In the genomic region with DNA sequence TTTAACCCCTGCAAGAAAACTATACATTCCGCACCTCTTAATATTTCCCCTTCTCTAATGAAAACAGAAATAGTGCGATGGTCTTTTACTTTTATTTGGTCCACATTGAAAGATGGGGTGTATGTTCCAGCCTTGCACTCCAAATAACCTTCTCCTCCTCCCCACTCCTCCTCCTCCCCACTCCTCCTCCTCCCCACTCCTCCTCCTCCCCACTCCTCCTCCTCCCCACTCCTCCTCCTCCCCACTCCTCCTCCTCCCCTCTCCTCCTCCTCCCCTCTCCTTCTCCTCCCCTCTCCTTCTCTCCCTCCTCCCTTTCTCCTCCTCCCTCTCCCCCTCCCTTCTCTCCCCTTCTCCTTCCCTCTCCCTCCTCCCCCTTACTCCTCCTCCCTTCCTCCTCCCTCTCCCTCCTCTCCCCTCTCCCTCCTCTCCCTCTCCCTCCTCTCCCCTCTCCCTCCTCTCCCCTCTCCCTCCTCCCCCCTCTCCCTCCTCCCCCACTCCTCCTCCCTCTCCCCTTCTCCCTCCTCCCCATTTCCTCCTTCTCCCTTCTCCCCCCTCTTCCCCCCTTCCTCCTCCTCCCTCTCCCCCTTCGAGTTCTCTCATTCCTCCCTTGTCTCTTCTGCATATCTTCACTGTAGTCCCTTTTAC, we compare ENCODE assay signal across 2 cellular contexts.
TF ChIP-seq lines count a peak whose summit lies in the region.

No MANE protein-coding gene starts in this region.

TF ChIP-seq in HepG2, 621 proteins besides CTCF, POLR2A, EP300 and RAD21 (continued from another document):
- no peak for TF ChIP-seq STAT6 (CRISPR knock-in tag; IDR thresholded peaks at IDR 0.05; ENCODE audit: borderline replicate concordance)
- peak; percentile 80 for TF ChIP-seq PCBP2 (optimal IDR thresholded peaks at IDR 0.05; ENCODE audit: low read depth, low read length, poor library complexity, severe bottlenecking)
- TF ChIP-seq HNRNPK (IDR thresholded peaks at IDR 0.05; ENCODE audit: low read depth, low read length, poor library complexity, severe bottlenecking), result peak; percentile 99
- TF ChIP-seq ZBTB21 (CRISPR knock-in tag; IDR thresholded peaks at IDR 0.05), result no peak
- TF ChIP-seq FOXA3 (CRISPR knock-in tag; IDR thresholded peaks at IDR 0.05), result no peak
- no peak for TF ChIP-seq ZNF720 (CRISPR knock-in tag; IDR thresholded peaks at IDR 0.05)
- no peak for TF ChIP-seq POLR2G (IDR thresholded peaks at IDR 0.05; ENCODE audit: low read depth, low read length)
- 0 out of 2 replicates have a peak, but pooled peaks have one; percentile 66 for TF ChIP-seq PCBP1 (IDR thresholded peaks at IDR 0.05; ENCODE audit: borderline replicate concordance, low read depth, low read length)
- no peak for TF ChIP-seq ZNF770 (CRISPR knock-in tag; IDR thresholded peaks at IDR 0.05)
- TF ChIP-seq ZNF10 (CRISPR knock-in tag; IDR thresholded peaks at IDR 0.05; ENCODE audit: borderline replicate concordance, low read depth), result no peak
- TF ChIP-seq KLF12 (CRISPR knock-in tag; IDR thresholded peaks at IDR 0.05; ENCODE audit: borderline replicate concordance), result no peak
- no peak for TF ChIP-seq ZNF136 (CRISPR knock-in tag; IDR thresholded peaks at IDR 0.05; ENCODE audit: low read depth)
TF ChIP-seq in HepG2: peak in this region for 3.

TF ChIP-seq in WTC11, 78 proteins besides CTCF, POLR2A, EP300 and RAD21 (continued from another document):
- TF ChIP-seq, protein P1, sequence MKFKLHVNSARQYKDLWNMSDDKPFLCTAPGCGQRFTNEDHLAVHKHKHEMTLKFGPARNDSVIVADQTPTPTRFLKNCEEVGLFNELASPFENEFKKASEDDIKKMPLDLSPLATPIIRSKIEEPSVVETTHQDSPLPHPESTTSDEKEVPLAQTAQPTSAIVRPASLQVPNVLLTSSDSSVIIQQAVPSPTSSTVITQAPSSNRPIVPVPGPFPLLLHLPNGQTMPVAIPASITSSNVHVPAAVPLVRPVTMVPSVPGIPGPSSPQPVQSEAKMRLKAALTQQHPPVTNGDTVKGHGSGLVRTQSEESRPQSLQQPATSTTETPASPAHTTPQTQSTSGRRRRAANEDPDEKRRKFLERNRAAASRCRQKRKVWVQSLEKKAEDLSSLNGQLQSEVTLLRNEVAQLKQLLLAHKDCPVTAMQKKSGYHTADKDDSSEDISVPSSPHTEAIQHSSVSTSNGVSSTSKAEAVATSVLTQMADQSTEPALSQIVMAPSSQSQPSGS (CRISPR knock-in tag; IDR thresholded peaks at IDR 0.05; ENCODE audit: borderline replicate concordance, low read depth), result no peak
- TF ChIP-seq MYBL2 (CRISPR knock-in tag; IDR thresholded peaks at IDR 0.05), result no peak
- no peak for TF ChIP-seq ZBTB21 (CRISPR knock-in tag; IDR thresholded peaks at IDR 0.05; ENCODE audit: borderline replicate concordance)
- TF ChIP-seq NFE2L1 (CRISPR knock-in tag; IDR thresholded peaks at IDR 0.05), result no peak
